In the genomic region with DNA sequence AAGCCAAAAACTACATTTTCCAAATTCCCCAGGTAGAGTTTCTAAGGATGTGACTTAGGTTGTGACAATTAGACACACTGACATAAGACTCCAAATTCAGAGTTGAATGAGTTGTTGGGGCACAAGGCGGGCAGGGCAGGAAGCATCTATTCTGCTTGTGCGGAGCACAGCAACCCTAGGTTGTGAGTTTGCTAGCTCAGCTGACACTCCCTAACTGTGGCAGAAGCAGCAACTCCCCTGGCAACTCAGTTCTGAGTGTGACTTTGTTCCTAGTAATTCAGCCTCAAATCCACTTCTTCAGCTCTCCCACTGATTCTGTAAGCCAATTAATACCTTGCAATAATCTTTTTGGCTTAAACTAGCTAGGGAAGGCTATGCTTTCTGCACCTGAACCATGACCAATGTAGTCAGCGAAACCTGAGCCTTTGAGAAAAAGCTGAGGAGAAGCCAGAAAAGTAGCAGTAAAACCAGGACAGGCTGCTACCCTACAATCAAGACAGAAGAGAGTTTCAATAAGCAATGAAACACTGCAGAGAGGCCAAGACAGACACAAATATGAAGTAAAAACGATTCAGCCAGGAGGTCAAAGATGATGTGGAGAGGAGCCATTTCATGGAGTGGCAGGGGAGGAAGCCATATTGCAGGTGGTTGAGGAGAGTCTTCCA, we compare ENCODE assay signal across 1 cellular context.
TF ChIP-seq lines count a peak whose summit lies in the region.

No MANE protein-coding gene starts in this region.

TF ChIP-seq in H1, 55 proteins besides CTCF, POLR2A, EP300 and RAD21:
- TF ChIP-seq E2F6 (IDR thresholded peaks at IDR 0.05) (no peak), EGR1 (IDR thresholded peaks at IDR 0.05; ENCODE audit: borderline replicate concordance, low read depth, low read length) (no peak), SP4 (IDR thresholded peaks at IDR 0.05; ENCODE audit: low read length) (no peak), SP1 (IDR thresholded peaks at IDR 0.05; ENCODE audit: low read depth, low read length) (no peak), SIN3A (conservative IDR thresholded peaks at IDR 0.05 in 1 of 2, IDR thresholded peaks at IDR 0.05 in 1 of 2; ENCODE audit: low read depth in 1 of 2, low read length in 2 of 2) (no peak), ATF3 (IDR thresholded peaks at IDR 0.05; ENCODE audit: insufficient read depth, low read depth, low read length) (no peak), CEBPB (IDR thresholded peaks at IDR 0.05; ENCODE audit: low read depth, low read length) (no peak)
